In the genomic region with DNA sequence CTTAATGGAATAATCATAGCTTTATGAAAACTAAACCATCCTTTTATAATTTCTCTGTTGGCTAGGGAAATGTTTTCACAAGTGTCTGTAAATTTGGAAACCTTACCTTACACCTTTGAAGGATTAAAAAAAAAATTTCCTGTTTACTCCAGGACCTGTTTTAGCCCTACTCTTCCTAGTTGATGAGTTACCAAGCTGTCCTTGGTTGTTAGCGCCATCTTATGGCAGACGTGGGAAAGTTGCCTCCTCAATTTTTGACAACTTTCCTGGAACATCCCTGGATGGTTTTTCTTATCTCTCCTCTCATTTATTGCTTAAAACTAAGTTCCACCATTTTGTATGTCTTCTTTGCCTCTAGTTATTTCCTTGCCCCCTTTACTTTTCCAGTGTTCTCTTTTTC, we compare ENCODE assay signal across 9 cellular contexts. TPM values are rescaled to one million over a fixed set of nuclear protein-coding genes. Genes with fewer than 3 reads are reported as not detected.
DNase-seq lines count a peak whose midpoint lies in the region; ATAC-seq and TF ChIP-seq lines count a peak whose summit lies in the region.
"Had no signal": no experiment of that assay in that cellular context is flagged by ENCODE, and none has a peak within 500 bp of the region (broad histone marks: within the 10 kb centered on the region; RNA-seq: fewer than 3 reads in every experiment).

No MANE protein-coding gene starts in this region.

- ATAC-seq in mucosa of descending colon: peak; percentile 45

- peaks cover 7% of the 10 kb centered on the region for H3K36me3 Mint-ChIP-seq in T-helper 2 cell treated with Interferon-gamma antibody and Interleukin-4, amounts not matched to agents 5 μg/mL and 100 μg/mL, for 36 hours (ENCODE audit: low read depth)

- peak; percentile 34 for TF ChIP-seq CTCF in astrocyte of the spinal cord (IDR thresholded peaks at IDR 0.05; ENCODE audit: low read depth, low read length)
- TF ChIP-seq CTCF in mucosa of descending colon (IDR thresholded peaks at IDR 0.05): no peak

- in situ Hi-C loops in astrocyte of the spinal cord (cut with HindIII; ENCODE audit: low sequenced_read_pairs) (no loop called here), ACHN (cut with HindIII; ENCODE audit: low pct_ligation_motif_present, low pct_unique_long_range_greater_than_20kb, low sequenced_read_pairs) (no loop called here)

- H3K4me1 ChIP-seq in mucosa of descending colon (ENCODE audit: low read depth): no peaks in the 10 kb centered on the region

- peaks cover 4% of the 10 kb centered on the region for H3K4me1 Mint-ChIP-seq in T-helper 2 cell treated with Interferon-gamma antibody and Interleukin-4, amounts not matched to agents 5 μg/mL and 100 μg/mL, for 36 hours (ENCODE audit: low read depth)

- intact Hi-C loops in mucosa of descending colon (cut with DNase I, micrococcal nuclease): no loop called here

- peak; percentile 59; the same call in 1 of the 2 replicates for TF ChIP-seq RAD21 in Ishikawa (IDR thresholded peaks at IDR 0.05; ENCODE audit: low read depth)

- H3K27me3 ChIP-seq in MG63: no peaks in the 10 kb centered on the region

- H3K9me3 ChIP-seq in mucosa of descending colon (no peaks in the 10 kb centered on the region), MG63 (peaks cover 17% of the 10 kb centered on the region)

- no peak for TF ChIP-seq EP300 in Ishikawa (IDR thresholded peaks at IDR 0.05; ENCODE audit: borderline replicate concordance)

- H3K36me3 ChIP-seq in mucosa of descending colon (ENCODE audit: low read depth) (no peaks in the 10 kb centered on the region), MG63 (peaks cover 2% of the 10 kb centered on the region; the same call in 1 of the 2 replicates)

- peak; percentile 45 for DNase-seq in ELF-1 (ENCODE audit: low read depth, low spot score)
- DNase-seq in astrocyte of the spinal cord (ENCODE audit: low read depth, low spot score): no peak
- DNase-seq in mucosa of descending colon: no peak
- no peak for DNase-seq in ACHN
- DNase-seq in T-helper 2 cell treated with Interferon-gamma antibody and Interleukin-4, amounts not matched to agents 5 μg/mL and 100 μg/mL, for 36 hours (ENCODE audit: low spot score): no peak
- DNase-seq in MG63: no peak
- DNase-seq: cortex of kidney had no signal

- H3K4me3 ChIP-seq in astrocyte of the spinal cord (ENCODE audit: low read depth, low read length): no peak overlapping the region
- H3K4me3 ChIP-seq in mucosa of descending colon: no peak overlapping the region
- no peak overlapping the region for H3K4me3 ChIP-seq in MG63

- no peak overlapping the region for H3K27ac Mint-ChIP-seq in T-helper 2 cell treated with Interferon-gamma antibody and Interleukin-4, amounts not matched to agents 5 μg/mL and 100 μg/mL, for 36 hours
- H3K27ac Mint-ChIP-seq: stimulated activated naive CD8-positive, alpha-beta T cell treated with anti-CD3 and anti-CD28 coated beads, Interleukin-15, Interleukin-2, amounts not matched to agents 100 ng/mL and 50 ng/mL, for 24 hours had no signal

- peaks cover 12% of the 10 kb centered on the region for H3K9me3 Mint-ChIP-seq in T-helper 2 cell treated with Interferon-gamma antibody and Interleukin-4, amounts not matched to agents 5 μg/mL and 100 μg/mL, for 36 hours

- H3K27me3 Mint-ChIP-seq in T-helper 2 cell treated with Interferon-gamma antibody and Interleukin-4, amounts not matched to agents 5 μg/mL and 100 μg/mL, for 36 hours (ENCODE audit: low read depth): no peaks in the 10 kb centered on the region
- H3K27me3 Mint-ChIP-seq: stimulated activated naive CD8-positive, alpha-beta T cell treated with anti-CD3 and anti-CD28 coated beads, Interleukin-15, Interleukin-2, amounts not matched to agents 100 ng/mL and 50 ng/mL, for 24 hours had no signal

- no peak overlapping the region for H3K4me3 Mint-ChIP-seq in T-helper 2 cell treated with Interferon-gamma antibody and Interleukin-4, amounts not matched to agents 5 μg/mL and 100 μg/mL, for 36 hours
- H3K4me3 Mint-ChIP-seq: stimulated activated naive CD8-positive, alpha-beta T cell treated with anti-CD3 and anti-CD28 coated beads, Interleukin-15, Interleukin-2, amounts not matched to agents 100 ng/mL and 50 ng/mL, for 24 hours had no signal

TF ChIP-seq in Ishikawa, 13 proteins besides CTCF, POLR2A, EP300 and RAD21:
- TF ChIP-seq EGR1 (IDR thresholded peaks at IDR 0.05) (no peak), FOXM1 (IDR thresholded peaks at IDR 0.05; ENCODE audit: borderline replicate concordance, low read depth) (no peak), TCF12 (IDR thresholded peaks at IDR 0.05; ENCODE audit: low read depth) (no peak)
- TF ChIP-seq, protein P1, sequence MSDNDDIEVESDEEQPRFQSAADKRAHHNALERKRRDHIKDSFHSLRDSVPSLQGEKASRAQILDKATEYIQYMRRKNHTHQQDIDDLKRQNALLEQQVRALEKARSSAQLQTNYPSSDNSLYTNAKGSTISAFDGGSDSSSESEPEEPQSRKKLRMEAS (IDR thresholded peaks at IDR 0.05): no peak

RNA-seq across cellular contexts. Expression of a gene that starts 25.7 kb away (rescaled TPM):
- 10 to 100 TPM; 26.2 to 39.4 (median 27.8) TPM for total RNA-seq in mucosa of descending colon
- 1.3 and 3.3 TPM in 2 replicates for total RNA-seq in MG63 (2014; rRNA removed; shearing (Covaris generic); ENCODE audit: low replicate concordance)
